In genomic region chr6:64249129-64249528, GRCh38 we compare ENCODE assay signal across 16 cellular contexts.
"Had no signal": no experiment of that assay in that cellular context is flagged by ENCODE, and none has a peak within 500 bp of the region (broad histone marks: within the 10 kb centered on the region; RNA-seq: fewer than 3 reads in every experiment).

No MANE protein-coding gene starts in this region.

- DNase-seq: activated CD4-positive, alpha-beta T cell treated with anti-CD3 and anti-CD28 coated beads for 48 hours; activated CD8-positive, alpha-beta memory T cell treated with anti-CD3 and anti-CD28 coated beads for 24 hours; activated naive CD4-positive, alpha-beta T cell treated with Interleukin-2 at 50 U/mL for 16 hours; activated naive CD8-positive, alpha-beta T cell treated with anti-CD3 and anti-CD28 coated beads, Interleukin-2, amount 50 U/mL, for 24 hours; endodermal cell; kidney; left ventricle myocardium superior; mesendoderm; psoas muscle; spleen; stimulated activated CD4-positive, alpha-beta T cell treated with anti-CD3 and anti-CD28 coated beads, Interleukin-1b, Interleukin-23, amount 100 ng/mL, for 48 hours; stimulated activated naive B cell treated with anti-CD40 and anti-IgM and Interleukin-4, amounts not matched to agents 10 μg/mL and 1 μg/mL and 100 μg/mL, for 72 hours; trophoblast cell had no signal

- FAIRE-seq: frontal cortex, kidney had no signal

- H3K9me3 ChIP-seq: psoas muscle had no signal

- H3K4me3 ChIP-seq: psoas muscle, spleen had no signal

- ATAC-seq: activated naive CD8-positive, alpha-beta T cell treated with anti-CD3 and anti-CD28 coated beads, Interleukin-2, amount 50 U/mL, for 24 hours; esophagus mucosa; left ventricle myocardium superior; psoas muscle; sciatic nerve; stimulated activated naive B cell treated with anti-CD40 and anti-IgM and Interleukin-4, amounts not matched to agents 10 μg/mL and 1 μg/mL and 100 μg/mL, for 72 hours had no signal

- H3K4me1 ChIP-seq: psoas muscle, spleen had no signal

- H3K27me3 ChIP-seq: spleen had no signal

- H3K36me3 ChIP-seq: spleen had no signal

- H3K27ac ChIP-seq: psoas muscle, spleen had no signal
